Comparison of ENCODE assay signal across 10 cellular contexts in the genomic region with DNA sequence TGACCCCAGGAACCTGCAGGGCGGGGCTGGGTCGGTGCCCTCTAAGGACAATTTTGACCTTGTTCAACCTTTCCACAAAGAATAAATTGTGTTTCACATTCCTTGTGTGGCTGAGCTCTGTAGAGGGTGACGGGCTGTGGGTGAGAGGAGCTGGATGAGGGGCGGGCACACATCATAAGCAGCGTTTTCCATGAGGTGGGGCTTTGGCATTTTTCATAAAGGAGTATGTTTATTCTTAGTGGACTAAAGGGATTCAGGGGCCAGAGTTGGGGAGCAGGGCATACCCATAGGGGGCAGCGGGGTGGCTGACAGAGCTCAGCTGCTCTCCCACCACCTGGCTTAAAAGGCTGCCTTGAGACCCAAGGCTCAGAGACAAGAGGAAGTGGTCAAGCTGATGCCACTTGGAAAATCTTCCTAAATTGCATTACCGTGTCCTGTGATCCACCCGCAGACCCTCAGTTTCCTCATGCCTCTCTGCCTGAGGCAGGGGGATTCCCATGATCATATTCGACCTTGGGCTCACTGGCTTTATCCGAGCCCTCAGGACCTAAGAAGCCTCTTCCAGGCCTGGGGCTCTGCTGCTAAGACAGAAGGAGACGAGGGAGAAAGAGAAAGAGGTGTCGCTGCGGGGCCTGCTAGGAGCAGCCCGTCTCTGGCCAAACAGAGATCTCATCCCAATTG. TPM values are rescaled to one million over a fixed set of nuclear protein-coding genes. Genes with fewer than 3 reads are reported as not detected.
A peak's percentile ranks its signal among the peaks of the same experiment; 100 is the strongest.
DNase-seq lines count a peak whose midpoint lies in the region; ATAC-seq, FAIRE-seq and TF ChIP-seq lines count a peak whose summit lies in the region.
"Had no signal": no experiment of that assay in that cellular context is flagged by ENCODE, and none has a peak within 500 bp of the region (broad histone marks: within the 10 kb centered on the region; RNA-seq: fewer than 3 reads in every experiment).

No MANE protein-coding gene starts in this region.

- H3K27ac ChIP-seq in H9 (ENCODE audit: insufficient read length, low read depth, low read length): no peak overlapping the region
- H3K27ac ChIP-seq in GM12878 (ENCODE audit: control insufficient read depth, insufficient read depth): no peak overlapping the region
- peak overlapping the region; percentile 88 for H3K27ac ChIP-seq in subcutaneous abdominal adipose tissue (ENCODE audit: low read depth, low read length)
- no peak overlapping the region for H3K27ac ChIP-seq in CD8-positive, alpha-beta memory T cell (ENCODE audit: low read depth, low read length)
- H3K27ac ChIP-seq: neutrophil had no signal

- no peak for TF ChIP-seq RAD21 in GM12878 (IDR thresholded peaks at IDR 0.05; ENCODE audit: insufficient read depth, low read depth, low read length)

- no peaks in the 10 kb centered on the region; the same call in 1 of the 2 replicates for H3K27me3 Mint-ChIP-seq in H9 (ENCODE audit: low read depth)
- peaks cover 15 to 31% of the 10 kb centered on the region in 2 donors for H3K27me3 Mint-ChIP-seq in CD8-positive, alpha-beta memory T cell

- no peak overlapping the region for H3K4me3 ChIP-seq in GM12878
- H3K4me3 ChIP-seq in kidney epithelial cell (ENCODE audit: low read depth, low read length): no peak overlapping the region
- peak overlapping the region in 3 of 5 donors; percentile 12 to 21 (median 13) for H3K4me3 ChIP-seq in subcutaneous abdominal adipose tissue (ENCODE audit: low read depth in 1 of 5, low read length in 5 of 5)
- H3K4me3 ChIP-seq in CD8-positive, alpha-beta memory T cell (ENCODE audit: low read length): no peak overlapping the region

- no peak overlapping the region for H3K14ac ChIP-seq in H9 (ENCODE audit: insufficient read depth, low read length)

- H3K4me1 ChIP-seq in H9 (ENCODE audit: insufficient read depth, low read length) (peaks cover 2% of the 10 kb centered on the region; the same call in 1 of the 2 replicates), GM12878 (ENCODE audit: control insufficient read depth, insufficient read depth, low read length) (peaks cover 10% of the 10 kb centered on the region), subcutaneous abdominal adipose tissue (ENCODE audit: control insufficient read depth in 5 of 5, insufficient read depth in 5 of 5, low read length in 5 of 5) (peaks cover 22 to 68% (median 67%) of the 10 kb centered on the region in 5 donors)
- H3K4me1 ChIP-seq in CD8-positive, alpha-beta memory T cell (ENCODE audit: insufficient read depth, low read length): peaks cover 2% of the 10 kb centered on the region

- no peak overlapping the region for H2BK20ac ChIP-seq in H9 (ENCODE audit: low read depth, low read length, poor library complexity, severe bottlenecking)

- DNase-seq in H9: no peak
- no peak for DNase-seq in GM12878 (ENCODE audit: low read depth, low spot score)
- DNase-seq in kidney epithelial cell (ENCODE audit: low read depth): no peak
- DNase-seq in HT-29 (ENCODE audit: low spot score): no peak
- DNase-seq in CD8-positive, alpha-beta memory T cell: no peak
- no peak for DNase-seq in cerebellum (ENCODE audit: low spot score)
- no peak for DNase-seq in ACHN
- DNase-seq: T-helper 1 cell had no signal

- H4K91ac ChIP-seq in H9 (ENCODE audit: insufficient read length, low read depth, low read length): no peak overlapping the region

- H2BK5ac ChIP-seq in H9 (ENCODE audit: insufficient read length, low read length): no peak overlapping the region

- TF ChIP-seq EP300 in GM12878 (IDR thresholded peaks at IDR 0.05; ENCODE audit: borderline replicate concordance in 1 of 2, control insufficient read depth in 1 of 2, low read depth in 2 of 2, low read length in 2 of 2): no peak

- H3T11ph ChIP-seq in H9 (ENCODE audit: low read length): no peak overlapping the region

- no peaks in the 10 kb centered on the region for H3K9me3 Mint-ChIP-seq in H9
- no peaks in the 10 kb centered on the region for H3K9me3 Mint-ChIP-seq in CD8-positive, alpha-beta memory T cell

- no peak overlapping the region for H4K5ac ChIP-seq in H9 (ENCODE audit: insufficient read length, low read depth, low read length)

- no peak overlapping the region for H3K18ac ChIP-seq in H9 (ENCODE audit: insufficient read length, low read depth, low read length)

- H3K36me3 Mint-ChIP-seq in H9 (ENCODE audit: insufficient read depth in 1 of 3, low read depth in 3 of 3): peaks cover 12 to 37% (median 35%) of the 10 kb centered on the region in 3 experiments
- H3K36me3 Mint-ChIP-seq in CD8-positive, alpha-beta memory T cell: no peaks in the 10 kb centered on the region

- no peak for FAIRE-seq in GM12878 (lab: Jason Lieb, UNC)

- no peak overlapping the region for H2BK12ac ChIP-seq in H9 (ENCODE audit: insufficient read length, low read depth, low read length)

- TF ChIP-seq CTCF in H9 (conservative IDR thresholded peaks at IDR 0.05) (peak; percentile 41), GM12878 (IDR thresholded peaks at IDR 0.05 in 2 of 3, conservative IDR thresholded peaks at IDR 0.05 in 1 of 3; ENCODE audit: control insufficient read depth in 2 of 3, extremely low read depth in 1 of 3, insufficient read depth in 1 of 3, low read depth in 3 of 3, low read length in 3 of 3) (0 out of 6 replicates have a peak, but pooled peaks of 1 of the 3 experiments have one; percentile 9), kidney epithelial cell (IDR thresholded peaks at IDR 0.05; ENCODE audit: insufficient read depth, low read length, poor library complexity, severe bottlenecking) (peak; percentile 30)

- H4K20me1 ChIP-seq in H9 (ENCODE audit: control insufficient read depth, insufficient read depth, insufficient read length): no peaks in the 10 kb centered on the region
- no peaks in the 10 kb centered on the region for H4K20me1 ChIP-seq in GM12878 (ENCODE audit: control insufficient read depth, insufficient read depth)

- H3K4ac ChIP-seq in H9 (ENCODE audit: low read depth, low read length): no peak overlapping the region

- POLR2A ChIA-PET in GM12878 (lab: Charles Lee): interaction anchor here (0.6 kb wide), 1 partner anchor 260 kb away, joined by 5 read pairs; no protein-coding TSS in a partner anchor
- POLR2A ChIA-PET in CD8-positive, alpha-beta memory T cell (lab: Charles Lee): no interaction called here

- H3K27me3 ChIP-seq in H9 (ENCODE audit: insufficient read depth, low read length) (no peaks in the 10 kb centered on the region), GM12878 (replicated peaks in 1 of 2; ENCODE audit: control insufficient read depth in 2 of 2, insufficient read depth in 2 of 2, low read length in 1 of 2) (no peaks in the 10 kb centered on the region), kidney epithelial cell (ENCODE audit: control insufficient read depth, insufficient read depth, low read length) (no peaks in the 10 kb centered on the region), subcutaneous abdominal adipose tissue (ENCODE audit: control insufficient read depth in 5 of 5, insufficient read depth in 4 of 5, low read length in 5 of 5) (no peaks in the 10 kb centered on the region)
- no peaks in the 10 kb centered on the region for H3K27me3 ChIP-seq in CD8-positive, alpha-beta memory T cell (ENCODE audit: insufficient read depth, low read length, poor library complexity, severe bottlenecking)

- WGBS in H9 (ENCODE audit: extremely low coverage, insufficient read length, low lambda C conversion rate): no CpG with 5 or more reads among the region's 14 CpGs
- WGBS in GM12878 (ENCODE audit: insufficient coverage, insufficient replicate concordance, low lambda C conversion rate, missing lambda C conversion rate): 73% methylated on average over 14 of the region's 14 CpGs

- H3K9ac ChIP-seq in H9 (ENCODE audit: extremely low read depth, insufficient read length, low read length) (no peak overlapping the region), GM12878 (ENCODE audit: control insufficient read depth, insufficient read depth, low read length) (no peak overlapping the region), subcutaneous abdominal adipose tissue (ENCODE audit: low read length in 5 of 5) (peak overlapping the region in 4 of 5 donors; percentile 38 to 58 (median 46))

- H2BK15ac ChIP-seq in H9 (ENCODE audit: low read depth, low read length): no peak overlapping the region

- H2AFZ ChIP-seq in H9 (ENCODE audit: low read length) (no peak overlapping the region), GM12878 (ENCODE audit: control insufficient read depth, low read depth, low read length) (peak overlapping the region; percentile 6; the same call in 1 of the 2 replicates)

- H3K79me1 ChIP-seq in H9 (ENCODE audit: insufficient read depth, low read depth, low read length, poor library complexity, severe bottlenecking): no peaks in the 10 kb centered on the region

- H3K4me2 ChIP-seq in H9 (ENCODE audit: insufficient read depth, insufficient read length, low read length) (no peak overlapping the region), GM12878 (ENCODE audit: control insufficient read depth, insufficient read depth) (no peak overlapping the region)

- H3K4me3 Mint-ChIP-seq in H9: no peak overlapping the region
- no peak overlapping the region for H3K4me3 Mint-ChIP-seq in CD8-positive, alpha-beta memory T cell

- no peak overlapping the region for H2AK5ac ChIP-seq in H9 (ENCODE audit: insufficient read length, low read length)

- H3K23me2 ChIP-seq in H9 (ENCODE audit: insufficient read length, low read depth, low read length, poor library complexity, severe bottlenecking): no peaks in the 10 kb centered on the region

- H3K36me3 ChIP-seq in GM12878 (ENCODE audit: control insufficient read depth in 2 of 2, insufficient read depth in 2 of 2, low read length in 1 of 2) (no peaks in the 10 kb centered on the region), kidney epithelial cell (ENCODE audit: control insufficient read depth, insufficient read depth, low read length) (peaks cover 4% of the 10 kb centered on the region), subcutaneous abdominal adipose tissue (ENCODE audit: control insufficient read depth in 5 of 5, insufficient read depth in 5 of 5, low read length in 5 of 5) (peaks cover 0 to 43% (median 40%) of the 10 kb centered on the region in 5 donors)
- no peaks in the 10 kb centered on the region for H3K36me3 ChIP-seq in CD8-positive, alpha-beta memory T cell (ENCODE audit: insufficient read depth, low read length)
- H3K36me3 ChIP-seq: neutrophil had no signal

- H3K79me2 ChIP-seq in H9 (ENCODE audit: insufficient read depth, low read length) (no peaks in the 10 kb centered on the region), GM12878 (ENCODE audit: control insufficient read depth, insufficient read depth, low read length) (no peaks in the 10 kb centered on the region)

- CTCF ChIA-PET in GM12878 (lab: Yijun Ruan, JAX): interaction anchor here (1.2 to 10.0 kb wide), 4 partner anchors 24 to 278 kb away, joined by 3 to 324 read pairs (median 6); a partner anchor contains a TSS
- CTCF ChIA-PET in CD8-positive, alpha-beta memory T cell (lab: Charles Lee): interaction anchor here (0.9 to 8.2 kb wide), 5 partner anchors 14 to 26 kb away, joined by 3 to 149 read pairs (median 3); no protein-coding TSS in a partner anchor

- H3K56ac ChIP-seq in H9 (ENCODE audit: insufficient read length, low read depth, low read length): no peak overlapping the region

- H3K4me1 Mint-ChIP-seq in H9: peaks cover 25 to 30% of the 10 kb centered on the region in 2 experiments
- peaks cover 0 to 1% (median under 1%) of the 10 kb centered on the region in 3 donors for H3K4me1 Mint-ChIP-seq in CD8-positive, alpha-beta memory T cell

- H4K8ac ChIP-seq in H9 (replicated peaks; ENCODE audit: insufficient read length, low read depth, low read length): no peak overlapping the region

- SMC1A ChIA-PET in GM12878 (lab: Charles Lee; ENCODE audit: uncharacterized antibody, unreplicated experiment): interaction anchor here (1.2 kb wide), 1 partner anchor 25 kb away, joined by 6 read pairs; no protein-coding TSS in a partner anchor

- H3K23ac ChIP-seq in H9 (ENCODE audit: insufficient read length, low read depth, low read length): no peak overlapping the region

- peak overlapping the region; percentile 25 to 90 (median 59); a peak in 4 of 7 replicates for H3K27ac Mint-ChIP-seq in H9
- no peak overlapping the region for H3K27ac Mint-ChIP-seq in CD8-positive, alpha-beta memory T cell

- no peak overlapping the region for H2BK120ac ChIP-seq in H9 (ENCODE audit: low read depth, low read length, poor library complexity, severe bottlenecking)

- no peak for TF ChIP-seq POLR2A in GM12878 (IDR thresholded peaks at IDR 0.05; ENCODE audit: low read depth, low read length)

- ATAC-seq in GM12878: peak; percentile 44

- intact Hi-C loops in GM12878 (cut with micrococcal nuclease; ENCODE audit: unreplicated experiment): no loop called here

- H3K9me3 ChIP-seq in H9 (ENCODE audit: control insufficient read depth, low read depth, low read length): no peaks in the 10 kb centered on the region
- no peaks in the 10 kb centered on the region for H3K9me3 ChIP-seq in GM12878 (replicated peaks; ENCODE audit: control insufficient read depth, insufficient read depth, low read length)
- H3K9me3 ChIP-seq in subcutaneous abdominal adipose tissue (ENCODE audit: control insufficient read depth in 5 of 5, low read length in 5 of 5): no peaks in the 10 kb centered on the region
- no peaks in the 10 kb centered on the region for H3K9me3 ChIP-seq in CD8-positive, alpha-beta memory T cell (ENCODE audit: low read length)
- H3K9me3 ChIP-seq: neutrophil had no signal

- in situ Hi-C loops in GM12878 (cut with MboI) (loop anchor here (5.0 to 10.0 kb wide), 2 partner anchors 70 to 533 kb away; no protein-coding TSS in a partner anchor), ACHN (cut with HindIII; ENCODE audit: low pct_ligation_motif_present, low pct_unique_long_range_greater_than_20kb, low sequenced_read_pairs) (no loop called here)

- RAD21 ChIA-PET in GM12878 (lab: Charles Lee; ENCODE audit: unreplicated experiment): interaction anchor here (0.5 to 9.4 kb wide), 4 partner anchors 10 to 285 kb away, joined by 3 to 130 read pairs (median 6); no protein-coding TSS in a partner anchor

- BruUV-seq in GM12878 (replicated peaks; lab: Mats Ljungman, UMichigan): no TSS peak

RNA-seq across cellular contexts. Expression of a gene that starts 11.4 kb away (rescaled TPM):
- total RNA-seq in H9 (2021): 56.5 and 60.3 TPM in 2 replicates
- total RNA-seq in GM12878 (2013; cell fraction: nucleolus; rRNA removed): 3.2 and 5.0 TPM in 2 replicates
- total RNA-seq in GM12878 (2014; rRNA removed): 0.38 and 0.85 TPM in 2 replicates
- total RNA-seq in GM12878 (2014; rRNA removed; fragmentation: Illumina TruSeq; extraction: Trizol): 0.28 and 0.31 TPM in 2 replicates
- total RNA-seq in GM12878 (2021): 1.1 and 1.8 TPM in 2 replicates
- polyA plus RNA-seq in GM12878 (2011; ENCODE audit: low read depth): 1.2 TPM
- 0.65 and 0.91 TPM in 2 replicates for polyA plus RNA-seq in GM12878 (2011; rRNA removed)
- 1.8 and 2.0 TPM in 2 replicates for polyA plus RNA-seq in GM12878 (2011; cell fraction: cytosol; rRNA removed)
- 7.5 and 8.2 TPM in 2 replicates for polyA plus RNA-seq in GM12878 (2011; cell fraction: nucleus; rRNA removed)
- polyA plus RNA-seq in GM12878 (2012): 0.46 and 0.59 TPM in 2 replicates
- 0.27 and 0.56 TPM in 2 replicates for polyA plus RNA-seq in GM12878 (2014; fragmentation: Illumina TruSeq; extraction: Trizol)
- polyA plus RNA-seq in GM12878 (2014; fragmentation: Nextera tagmentation; extraction: Ambion mirVana): not detected
- 1.8 and 1.9 TPM in 2 replicates for polyA plus RNA-seq in GM12878 (2014; rRNA removed)
- polyA plus RNA-seq in GM12878 (2016; fragmentation: Nextera tagmentation; extraction: Ambion mirVana): under 1 TPM; 0.32 to 0.42 TPM
- 0.15 and 0.26 TPM in 2 replicates for polyA minus RNA-seq in GM12878 (2011; rRNA and poly(A)+ RNA removed)
- polyA minus RNA-seq in GM12878 (2011; cell fraction: cytosol; rRNA and poly(A)+ RNA removed): not detected in 2 replicates
- polyA minus RNA-seq in GM12878 (2011; cell fraction: nucleus; rRNA and poly(A)+ RNA removed): 0.57 and 1.1 TPM in 2 replicates
- 650 and 669 TPM in 2 replicates for total RNA-seq in kidney epithelial cell
- 1.7 and 3.9 TPM in 2 replicates for total RNA-seq in HT-29 (2014; rRNA removed; shearing (Covaris generic))
- 1 to 10 TPM; 1.4 to 1.7 TPM for total RNA-seq in CD8-positive, alpha-beta memory T cell
- polyA plus RNA-seq in CD8-positive, alpha-beta memory T cell: not detected
- total RNA-seq in cerebellum: 17.6 TPM

RNA-seq across cellular contexts. Expression of a gene that starts 18.1 kb away (rescaled TPM):
- total RNA-seq in H9 (2021) (174 and 190 TPM in 2 replicates), GM12878 (2014; rRNA removed) (102 and 143 TPM in 2 replicates), GM12878 (2014; rRNA removed; fragmentation: Illumina TruSeq; extraction: Trizol) (110 and 135 TPM in 2 replicates), GM12878 (2021) (193 and 208 TPM in 2 replicates), kidney epithelial cell (102 and 362 TPM in 2 replicates), cerebellum (25.8 TPM)
- 21.8 and 22.3 TPM in 2 replicates for total RNA-seq in GM12878 (2013; cell fraction: nucleolus; rRNA removed)
- 136 TPM for polyA plus RNA-seq in GM12878 (2011; ENCODE audit: low read depth)
- polyA plus RNA-seq in GM12878 (2011; rRNA removed) (62.7 and 86.1 TPM in 2 replicates), GM12878 (2014; fragmentation: Illumina TruSeq; extraction: Trizol) (43.2 and 67.3 TPM in 2 replicates), GM12878 (2014; fragmentation: Nextera tagmentation; extraction: Ambion mirVana) (100 to 1,000 TPM in 1 of 2 experiments, 10 to 100 TPM in 1; 51.7 to 142 TPM), GM12878 (2014; rRNA removed) (172 and 212 TPM in 2 replicates), GM12878 (2016; fragmentation: Nextera tagmentation; extraction: Ambion mirVana) (100 to 1,000 TPM; 530 to 541 TPM)
- polyA plus RNA-seq in GM12878 (2011; cell fraction: cytosol; rRNA removed): 51.4 and 58.7 TPM in 2 replicates
- polyA plus RNA-seq in GM12878 (2011; cell fraction: nucleus; rRNA removed): 32.4 and 47.1 TPM in 2 replicates
- polyA plus RNA-seq in GM12878 (2012): 113 and 144 TPM in 2 replicates
- 9.3 and 15.1 TPM in 2 replicates for polyA minus RNA-seq in GM12878 (2011; rRNA and poly(A)+ RNA removed)
- polyA minus RNA-seq in GM12878 (2011; cell fraction: cytosol; rRNA and poly(A)+ RNA removed): 12.3 and 22.1 TPM in 2 replicates
- polyA minus RNA-seq in GM12878 (2011; cell fraction: nucleus; rRNA and poly(A)+ RNA removed): 7.9 and 18.8 TPM in 2 replicates
- total RNA-seq in HT-29 (2014; rRNA removed; shearing (Covaris generic)): 45.9 and 56.1 TPM in 2 replicates
- 100 to 1,000 TPM; 181 to 185 TPM for total RNA-seq in CD8-positive, alpha-beta memory T cell
- 139 TPM for polyA plus RNA-seq in CD8-positive, alpha-beta memory T cell

RNA-seq across cellular contexts. Expression of a gene that starts 23.7 kb away (rescaled TPM):
- total RNA-seq in H9 (2021): 12.7 and 13.3 TPM in 2 replicates
- 43.0 and 46.7 TPM in 2 replicates for total RNA-seq in GM12878 (2013; cell fraction: nucleolus; rRNA removed)
- total RNA-seq in GM12878 (2014; rRNA removed): 16.7 and 17.8 TPM in 2 replicates
- total RNA-seq in GM12878 (2014; rRNA removed; fragmentation: Illumina TruSeq; extraction: Trizol): 10.5 and 13.5 TPM in 2 replicates
- 51.5 and 56.9 TPM in 2 replicates for total RNA-seq in GM12878 (2021)
- polyA plus RNA-seq in GM12878 (2011; ENCODE audit: low read depth): 23.9 TPM
- polyA plus RNA-seq in GM12878 (2011; rRNA removed): 7.9 and 20.4 TPM in 2 replicates
- polyA plus RNA-seq in GM12878 (2011; cell fraction: cytosol; rRNA removed): 30.1 and 31.1 TPM in 2 replicates
- 57.3 and 57.9 TPM in 2 replicates for polyA plus RNA-seq in GM12878 (2011; cell fraction: nucleus; rRNA removed)
- 47.1 and 60.2 TPM in 2 replicates for polyA plus RNA-seq in GM12878 (2012)
- polyA plus RNA-seq in GM12878 (2014; fragmentation: Illumina TruSeq; extraction: Trizol): 8.3 and 24.5 TPM in 2 replicates
- polyA plus RNA-seq in GM12878 (2014; fragmentation: Nextera tagmentation; extraction: Ambion mirVana): 1 to 10 TPM; 3.0 TPM
- 21.4 and 23.0 TPM in 2 replicates for polyA plus RNA-seq in GM12878 (2014; rRNA removed)
- polyA plus RNA-seq in GM12878 (2016; fragmentation: Nextera tagmentation; extraction: Ambion mirVana): 10 to 100 TPM; 43.8 to 53.7 TPM
- 43.4 and 68.8 TPM in 2 replicates for polyA minus RNA-seq in GM12878 (2011; rRNA and poly(A)+ RNA removed)
- 30.1 and 34.1 TPM in 2 replicates for polyA minus RNA-seq in GM12878 (2011; cell fraction: cytosol; rRNA and poly(A)+ RNA removed)
- polyA minus RNA-seq in GM12878 (2011; cell fraction: nucleus; rRNA and poly(A)+ RNA removed): 24.3 and 36.3 TPM in 2 replicates
- 124 and 150 TPM in 2 replicates for total RNA-seq in kidney epithelial cell
- total RNA-seq in HT-29 (2014; rRNA removed; shearing (Covaris generic)): 54.2 and 61.1 TPM in 2 replicates
- total RNA-seq in CD8-positive, alpha-beta memory T cell: 10 to 100 TPM; 33.4 to 38.1 TPM
- 105 TPM for polyA plus RNA-seq in CD8-positive, alpha-beta memory T cell
- total RNA-seq in cerebellum: 7.8 TPM

RNA-seq across cellular contexts. Expression of a gene that starts 32.6 kb away (rescaled TPM):
- total RNA-seq in H9 (2021) (2.5 and 3.1 TPM in 2 replicates), GM12878 (2014; rRNA removed) (55.6 and 58.5 TPM in 2 replicates), GM12878 (2014; rRNA removed; fragmentation: Illumina TruSeq; extraction: Trizol) (38.5 and 39.7 TPM in 2 replicates), GM12878 (2021) (44.7 and 50.8 TPM in 2 replicates), kidney epithelial cell (6.8 and 10.0 TPM in 2 replicates), cerebellum (2.2 TPM)
- total RNA-seq in GM12878 (2013; cell fraction: nucleolus; rRNA removed): 64.8 and 70.2 TPM in 2 replicates
- 31.6 TPM for polyA plus RNA-seq in GM12878 (2011; ENCODE audit: low read depth)
- polyA plus RNA-seq in GM12878 (2011; rRNA removed) (58.6 and 79.2 TPM in 2 replicates), GM12878 (2014; fragmentation: Illumina TruSeq; extraction: Trizol) (64.3 and 65.1 TPM in 2 replicates), GM12878 (2014; fragmentation: Nextera tagmentation; extraction: Ambion mirVana) (10 to 100 TPM; 48.1 to 72.7 TPM), GM12878 (2014; rRNA removed) (53.5 and 60.2 TPM in 2 replicates), GM12878 (2016; fragmentation: Nextera tagmentation; extraction: Ambion mirVana) (10 to 100 TPM; 27.8 to 31.1 TPM)
- polyA plus RNA-seq in GM12878 (2011; cell fraction: cytosol; rRNA removed): 81.8 and 100 TPM in 2 replicates
- 56.1 and 60.0 TPM in 2 replicates for polyA plus RNA-seq in GM12878 (2011; cell fraction: nucleus; rRNA removed)
- 29.4 and 38.4 TPM in 2 replicates for polyA plus RNA-seq in GM12878 (2012)
- polyA minus RNA-seq in GM12878 (2011; rRNA and poly(A)+ RNA removed): 85.9 and 88.4 TPM in 2 replicates
- polyA minus RNA-seq in GM12878 (2011; cell fraction: cytosol; rRNA and poly(A)+ RNA removed): 18.2 and 18.3 TPM in 2 replicates
- polyA minus RNA-seq in GM12878 (2011; cell fraction: nucleus; rRNA and poly(A)+ RNA removed): 15.2 and 20.2 TPM in 2 replicates
- total RNA-seq in HT-29 (2014; rRNA removed; shearing (Covaris generic)): 12.2 and 13.6 TPM in 2 replicates
- under 1 TPM; 0.70 to 0.75 TPM for total RNA-seq in CD8-positive, alpha-beta memory T cell
- not detected for polyA plus RNA-seq in CD8-positive, alpha-beta memory T cell

RNA-seq across cellular contexts. Expression of a gene that starts 35.2 kb away (rescaled TPM):
- total RNA-seq in H9 (2021) (1.2 and 1.4 TPM in 2 replicates), GM12878 (2014; rRNA removed) (0.87 and 1.2 TPM in 2 replicates), GM12878 (2014; rRNA removed; fragmentation: Illumina TruSeq; extraction: Trizol) (0.27 and 0.37 TPM in 2 replicates), GM12878 (2021) (0.66 and 0.69 TPM in 2 replicates), kidney epithelial cell (0.48 and 1.2 TPM in 2 replicates), cerebellum (4.0 TPM)
- 3.3 and 4.7 TPM in 2 replicates for total RNA-seq in GM12878 (2013; cell fraction: nucleolus; rRNA removed)
- polyA plus RNA-seq in GM12878 (2011; ENCODE audit: low read depth): 0.84 TPM
- polyA plus RNA-seq in GM12878 (2011; rRNA removed) (0.69 and 1.1 TPM in 2 replicates), GM12878 (2014; fragmentation: Illumina TruSeq; extraction: Trizol) (0.17 and 0.66 TPM in 2 replicates), GM12878 (2014; fragmentation: Nextera tagmentation; extraction: Ambion mirVana) (1 to 10 TPM in 1 of 2 experiments, under 1 TPM in 1; 0.68 to 1.3 TPM), GM12878 (2014; rRNA removed) (1.3 and 1.5 TPM in 2 replicates), GM12878 (2016; fragmentation: Nextera tagmentation; extraction: Ambion mirVana) (1 to 10 TPM in 1 of 2 experiments, under 1 TPM in 1; 0.97 to 1.5 TPM)
- 0.59 and 0.61 TPM in 2 replicates for polyA plus RNA-seq in GM12878 (2011; cell fraction: cytosol; rRNA removed)
- polyA plus RNA-seq in GM12878 (2011; cell fraction: nucleus; rRNA removed): 1.9 and 2.3 TPM in 2 replicates
- polyA plus RNA-seq in GM12878 (2012): 0.94 and 1.6 TPM in 2 replicates
- polyA minus RNA-seq in GM12878 (2011; rRNA and poly(A)+ RNA removed): 0.88 and 1.6 TPM in 2 replicates
- polyA minus RNA-seq in GM12878 (2011; cell fraction: cytosol; rRNA and poly(A)+ RNA removed): 0.94 TPM in 2 replicates
- polyA minus RNA-seq in GM12878 (2011; cell fraction: nucleus; rRNA and poly(A)+ RNA removed): 2.4 and 2.8 TPM in 2 replicates
- total RNA-seq in HT-29 (2014; rRNA removed; shearing (Covaris generic)): 0.18 and 0.53 TPM in 2 replicates
- total RNA-seq in CD8-positive, alpha-beta memory T cell: under 1 TPM; 0.33 TPM
- polyA plus RNA-seq in CD8-positive, alpha-beta memory T cell: 1.0 TPM

Comparison
In these comparisons a context has a peak if more than half of its experiments do, and no peak if none do; other contexts are left out.
1. H3K9ac ChIP-seq: peak in subcutaneous abdominal adipose tissue (4 of 5); none in H9 (single experiment) and GM12878 (single experiment).
2. H3K27ac Mint-ChIP-seq: peak in H9 (3 of 3); none in CD8-positive, alpha-beta memory T cell (0 of 8).
3. H3K4me3 ChIP-seq: peak in subcutaneous abdominal adipose tissue (3 of 5); none in GM12878 (single experiment), kidney epithelial cell (single experiment) and CD8-positive, alpha-beta memory T cell (single experiment).
4. RNA of a gene that starts 11.4 kb away (total RNA-seq): 650 to 669 TPM in kidney epithelial cell; 56.5 to 60.3 TPM in H9, 17.6 TPM in cerebellum (single experiment), 1.7 to 3.9 TPM in HT-29, 1.4 to 1.7 TPM in CD8-positive, alpha-beta memory T cell and 0.28 to 5.0 TPM in GM12878; every median in the first group is over 10 times any median in the second.